Comparison of ENCODE assay signal across 19 cellular contexts in the genomic region with DNA sequence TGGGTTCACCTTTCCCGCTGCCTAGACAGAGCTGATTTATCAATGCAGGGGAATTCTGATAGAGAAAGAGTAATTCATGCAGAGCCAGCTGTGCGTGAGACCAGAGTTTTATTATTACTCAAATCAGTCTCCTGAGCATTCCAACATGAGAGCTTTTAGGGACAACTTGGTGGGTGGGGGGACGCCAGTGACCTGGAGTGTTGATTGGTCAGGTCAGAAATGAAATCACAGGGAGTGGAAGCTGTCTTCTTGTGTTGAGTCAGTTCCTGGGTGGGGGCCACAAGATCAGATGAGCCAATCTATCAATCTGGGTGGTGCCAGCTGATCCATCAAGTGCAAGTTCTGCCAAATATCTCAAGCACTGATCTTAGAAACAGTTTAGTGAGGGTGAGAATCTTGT.
"Had no signal": no experiment of that assay in that cellular context is flagged by ENCODE, and none has a peak within 500 bp of the region (broad histone marks: within the 10 kb centered on the region; RNA-seq: fewer than 3 reads in every experiment).

No MANE protein-coding gene starts in this region.

- H3K4me1 Mint-ChIP-seq: activated CD4-positive, alpha-beta T cell treated with anti-CD3 and anti-CD28 coated beads for 36 hours; memory B cell; naive B cell had no signal

- H3K36me3 ChIP-seq: heart left ventricle, left ventricle myocardium inferior, tibial nerve, uterus had no signal

- H3K36me3 Mint-ChIP-seq: activated naive CD8-positive, alpha-beta T cell; memory B cell; naive B cell had no signal

- H3K27ac ChIP-seq: heart left ventricle, left ventricle myocardium inferior, tibial nerve, uterus had no signal

- H3K27ac Mint-ChIP-seq: activated CD4-positive, alpha-beta T cell treated with anti-CD3 and anti-CD28 coated beads for 36 hours; activated naive CD8-positive, alpha-beta T cell; effector memory CD8-positive, alpha-beta T cell; memory B cell; naive B cell; progenitor cell of endocrine pancreas had no signal

- H3K4me3 ChIP-seq: heart left ventricle, left ventricle myocardium inferior, mucosa of descending colon, tibial nerve, uterus had no signal

- H3K4me3 Mint-ChIP-seq: activated CD4-positive, alpha-beta T cell treated with anti-CD3 and anti-CD28 coated beads for 36 hours; activated naive CD8-positive, alpha-beta T cell; effector memory CD8-positive, alpha-beta T cell; memory B cell; naive B cell; neural crest cell had no signal

- ATAC-seq: activated CD4-positive, alpha-beta T cell treated with anti-CD3 and anti-CD28 coated beads for 36 hours; effector memory CD8-positive, alpha-beta T cell; heart left ventricle; mucosa of descending colon had no signal

- DNase-seq: activated CD4-positive, alpha-beta T cell treated with anti-CD3 and anti-CD28 coated beads for 36 hours; activated CD4-positive, alpha-beta T cell treated with anti-CD3 and anti-CD28 coated beads, Interleukin-2, amount 50 U/mL, for 48 hours; activated T-cell treated with anti-CD3 and anti-CD28 coated beads for 4 hours; effector memory CD8-positive, alpha-beta T cell; heart left ventricle; left ventricle myocardium inferior; mucosa of descending colon; naive B cell; stimulated activated CD4-positive, alpha-beta T cell treated with anti-CD3 and anti-CD28 coated beads, Interleukin-12 subunit alpha, Interleukin-12 subunit beta, amount 100 ng/mL, for 4 hours; stimulated activated CD4-positive, alpha-beta T cell treated with anti-CD3 and anti-CD28 coated beads, Interleukin-1b, Interleukin-23, amount 100 ng/mL, for 48 hours; stimulated activated CD8-positive, alpha-beta memory T cell treated with anti-CD3 and anti-CD28 coated beads, Interleukin-4, amount 100 ng/mL, for 48 hours; stimulated activated naive CD4-positive, alpha-beta T cell treated with Interleukin-2 at 50 U/mL for 16 hours; substantia nigra; uterus had no signal

- H3K9me3 ChIP-seq: mucosa of descending colon, tibial nerve, uterus had no signal

- H3K9me3 Mint-ChIP-seq: effector memory CD8-positive, alpha-beta T cell had no signal

- H3K27me3 ChIP-seq: heart left ventricle, tibial nerve, uterus had no signal

- H3K27me3 Mint-ChIP-seq: progenitor cell of endocrine pancreas had no signal
